Comparison of ENCODE assay signal across 9 cellular contexts in genomic region chr2:84314901-84315330, GRCh38.
DNase-seq lines count a peak whose midpoint lies in the region; ATAC-seq and TF ChIP-seq lines count a peak whose summit lies in the region.
"Had no signal": no experiment of that assay in that cellular context is flagged by ENCODE, and none has a peak within 500 bp of the region (broad histone marks: within the 10 kb centered on the region; RNA-seq: fewer than 3 reads in every experiment).

No MANE protein-coding gene starts in this region.

- H3K36me3 ChIP-seq in KMS-11 (ENCODE audit: insufficient read depth) (no peaks in the 10 kb centered on the region), uterus (no peaks in the 10 kb centered on the region)

- no peaks in the 10 kb centered on the region for H3K79me2 ChIP-seq in KMS-11 (ENCODE audit: insufficient read depth, low read depth)

- no peak overlapping the region for H3K4me2 ChIP-seq in KMS-11

- H3K27ac ChIP-seq in KMS-11 (no peak overlapping the region), uterus (no peak overlapping the region)
- H3K27ac ChIP-seq: skin epidermis had no signal

- peak; percentile 98 for ATAC-seq in GM21825 (IDR thresholded peaks at IDR 0.05; ENCODE audit: unreplicated experiment)

- TF ChIP-seq POLR2A in uterus (IDR thresholded peaks at IDR 0.05), result no peak

- no peaks in the 10 kb centered on the region for H3K27me3 ChIP-seq in KMS-11 (ENCODE audit: insufficient read depth, low read depth)
- no peaks in the 10 kb centered on the region for H3K27me3 ChIP-seq in uterus

- no peak overlapping the region for H3K9ac ChIP-seq in KMS-11

- peak overlapping the region; percentile 49 for H2AFZ ChIP-seq in KMS-11 (ENCODE audit: low read depth)

- DNase-seq in GDM1 (lab: John Stamatoyannopoulos, UW) (peak; percentile 54), SHP77 (lab: John Stamatoyannopoulos, UW) (peak; percentile 65 to 67), globus pallidus (ENCODE audit: low spot score) (peak; percentile 68), posterior vena cava (ENCODE audit: low spot score) (peak; percentile 88), uterus (peak; percentile 16 to 18)
- peak; percentile 45 for DNase-seq in activated effector memory CD4-positive, alpha-beta T cell treated with Interleukin-2 at 50 U/mL for 16 hours

- H4K20me1 ChIP-seq in KMS-11 (ENCODE audit: insufficient read depth), result no peaks in the 10 kb centered on the region

- no peaks in the 10 kb centered on the region for H3K9me3 ChIP-seq in uterus

- peak; percentile 99 for TF ChIP-seq CTCF in KMS-11 (conservative IDR thresholded peaks at IDR 0.05; ENCODE audit: low read depth, low read length)
- peak; percentile 32 to 53 (median 41) for TF ChIP-seq CTCF in uterus (IDR thresholded peaks at IDR 0.05)

- intact Hi-C loops in posterior vena cava (cut with DNase I) (no loop called here), uterus (cut with DNase I; ENCODE audit: low total_unique reads) (no loop called here)

- H3K4me3 ChIP-seq in KMS-11 (IDR thresholded peaks at IDR 0.05; ENCODE audit: insufficient read depth, low read depth, low read length), result no peak overlapping the region
- H3K4me3 ChIP-seq in uterus, result no peak overlapping the region
- H3K4me3 ChIP-seq: skin epidermis had no signal

- peaks cover 4% of the 10 kb centered on the region for H3K4me1 ChIP-seq in KMS-11 (ENCODE audit: low read depth, poor library complexity, severe bottlenecking)
- no peaks in the 10 kb centered on the region for H3K4me1 ChIP-seq in uterus

Comparison
In these comparisons a context has a peak if more than half of its experiments do, and no peak if none do; other contexts are left out.
1. DNase-seq: peak in every context shown above with its lines; median percentile 88 in posterior vena cava; 68 in globus pallidus; 66 in SHP77; 54 in GDM1; 45 in activated effector memory CD4-positive, alpha-beta T cell treated with Interleukin-2 at 50 U/mL for 16 hours; 17 in uterus.